ENCODE assay signal across 12 cellular contexts in genomic region chr10:69439350-69439739, GRCh38. TPM values are rescaled to one million over a fixed set of nuclear protein-coding genes. Genes with fewer than 3 reads are reported as not detected.
DNase-seq lines count a peak whose midpoint lies in the region; ATAC-seq, FAIRE-seq and TF ChIP-seq lines count a peak whose summit lies in the region.
"Had no signal": no experiment of that assay in that cellular context is flagged by ENCODE, and none has a peak within 500 bp of the region (broad histone marks: within the 10 kb centered on the region; RNA-seq: fewer than 3 reads in every experiment).

No MANE protein-coding gene starts in this region.

- POLR2A ChIA-PET in CD4-positive, alpha-beta memory T cell (lab: Charles Lee; ENCODE audit: partially characterized antibody), result interaction anchor here (1.2 kb wide), 1 partner anchor 15 kb away, joined by 3 read pairs; no protein-coding TSS in a partner anchor

- H3K4me1 Mint-ChIP-seq in CD4-positive, alpha-beta memory T cell, result no peaks in the 10 kb centered on the region

- CTCF ChIA-PET in CD4-positive, alpha-beta memory T cell (lab: Charles Lee; ENCODE audit: partially characterized antibody), result interaction anchor here (1.2 to 1.5 kb wide), 2 partner anchors 11 to 68 kb away, joined by 3 to 5 read pairs; no protein-coding TSS in a partner anchor

- no peaks in the 10 kb centered on the region for H3K36me3 Mint-ChIP-seq in CD4-positive, alpha-beta memory T cell

- FAIRE-seq in GM12892 (lab: Jason Lieb, UNC), result no peak
- FAIRE-seq: astrocyte had no signal

- H3K36me3 ChIP-seq in left ventricle myocardium inferior (no peaks in the 10 kb centered on the region), right atrium auricular region (no peaks in the 10 kb centered on the region), uterus (no peaks in the 10 kb centered on the region)
- H3K36me3 ChIP-seq in CD4-positive, alpha-beta memory T cell (ENCODE audit: insufficient read depth, low read length), result no peaks in the 10 kb centered on the region
- H3K36me3 ChIP-seq: BE2C had no signal

- H3K27me3 ChIP-seq in left ventricle myocardium inferior (ENCODE audit: low read depth), result no peaks in the 10 kb centered on the region
- H3K27me3 ChIP-seq in right atrium auricular region, result no peaks in the 10 kb centered on the region
- no peaks in the 10 kb centered on the region for H3K27me3 ChIP-seq in uterus
- H3K27me3 ChIP-seq in CD4-positive, alpha-beta memory T cell (ENCODE audit: insufficient read depth, low read length), result no peaks in the 10 kb centered on the region
- H3K27me3 ChIP-seq: BE2C had no signal

- intact Hi-C loops in left ventricle myocardium inferior (cut with micrococcal nuclease), result no loop called here
- intact Hi-C loops in lower leg skin (cut with DNase I; ENCODE audit: low total_unique reads), result no loop called here
- intact Hi-C loops in uterus (cut with DNase I; ENCODE audit: low total_unique reads), result no loop called here
- intact Hi-C loops in CD4-positive, alpha-beta memory T cell (cut with micrococcal nuclease), result no loop called here

- no peak for ATAC-seq in GM19467 (IDR thresholded peaks at IDR 0.05; ENCODE audit: unreplicated experiment)

- no peak for TF ChIP-seq POLR2A in lower leg skin (IDR thresholded peaks at IDR 0.05)
- TF ChIP-seq POLR2A in uterus (IDR thresholded peaks at IDR 0.05), result no peak
- TF ChIP-seq POLR2A in GM12892 (IDR thresholded peaks at IDR 0.05; ENCODE audit: low read depth, low read length), result no peak

- H3K4me3 Mint-ChIP-seq in CD4-positive, alpha-beta memory T cell, result no peak overlapping the region

- H3K4me1 ChIP-seq in left ventricle myocardium inferior, result peaks cover 28% of the 10 kb centered on the region
- peaks cover 0 to 21% of the 10 kb centered on the region in 2 donors for H3K4me1 ChIP-seq in right atrium auricular region
- H3K4me1 ChIP-seq in uterus, result peaks cover 0 to 11% of the 10 kb centered on the region in 2 donors
- H3K4me1 ChIP-seq in CD4-positive, alpha-beta memory T cell (ENCODE audit: insufficient read depth, low read length), result no peaks in the 10 kb centered on the region

- peaks cover 2 to 11% of the 10 kb centered on the region in 2 donors for H3K27me3 Mint-ChIP-seq in CD4-positive, alpha-beta memory T cell

- H3K4me3 ChIP-seq in left ventricle myocardium inferior (no peak overlapping the region), right atrium auricular region (no peak overlapping the region), lower leg skin (ENCODE audit: low read depth, poor library complexity, severe bottlenecking) (no peak overlapping the region), uterus (no peak overlapping the region)
- no peak overlapping the region for H3K4me3 ChIP-seq in CD4-positive, alpha-beta memory T cell (ENCODE audit: low read length in 2 of 2)

- TF ChIP-seq CTCF in left ventricle myocardium inferior (IDR thresholded peaks at IDR 0.05; ENCODE audit: borderline replicate concordance) (no peak), right atrium auricular region (IDR thresholded peaks at IDR 0.05) (no peak), lower leg skin (IDR thresholded peaks at IDR 0.05) (no peak), uterus (IDR thresholded peaks at IDR 0.05) (no peak)

- no peaks in the 10 kb centered on the region for H3K9me3 ChIP-seq in left ventricle myocardium inferior (replicated peaks)
- no peaks in the 10 kb centered on the region for H3K9me3 ChIP-seq in right atrium auricular region
- no peaks in the 10 kb centered on the region for H3K9me3 ChIP-seq in uterus
- H3K9me3 ChIP-seq in CD4-positive, alpha-beta memory T cell (ENCODE audit: control insufficient read depth in 1 of 2, low read length in 2 of 2), result no peaks in the 10 kb centered on the region
- H3K9me3 ChIP-seq: BE2C had no signal

- no peak for DNase-seq in left ventricle myocardium inferior
- DNase-seq in right atrium auricular region (ENCODE audit: low spot score), result no peak
- DNase-seq in anterior cingulate cortex (lab: John Stamatoyannopoulos, UW), result peak in 40 of 58 donors; percentile 10 to 80 (median 37)
- peak; percentile 63 to 86 for DNase-seq in lower leg skin (ENCODE audit: low spot score in 2 of 2)
- peak; percentile 45 to 54 for DNase-seq in uterus
- no peak for DNase-seq in GM12892 (ENCODE audit: insufficient read length)
- no peak for DNase-seq in CD4-positive, alpha-beta memory T cell
- DNase-seq: activated CD4-positive, alpha-beta T cell treated with anti-CD3 and anti-CD28 coated beads for 4 hours; BE2C; NCI-H2227 treated with DMSO at 0.1 percent for 48 hours had no signal

- peak overlapping the region; percentile 79 for H3K27ac ChIP-seq in left ventricle myocardium inferior (replicated peaks)
- H3K27ac ChIP-seq in right atrium auricular region, result no peak overlapping the region
- H3K27ac ChIP-seq in uterus, result peak overlapping the region; percentile 68 to 71
- no peak overlapping the region for H3K27ac ChIP-seq in CD4-positive, alpha-beta memory T cell (ENCODE audit: low read depth, low read length)

- WGBS in lower leg skin, 2 donors, result 12 to 15% methylated on average over 2 to 5 of the region's 5 CpGs

- H3K9me3 Mint-ChIP-seq in CD4-positive, alpha-beta memory T cell, result no peaks in the 10 kb centered on the region

- H3K27ac Mint-ChIP-seq in CD4-positive, alpha-beta memory T cell, result no peak overlapping the region

RNA-seq across cellular contexts. Expression of gene TSPAN15, which starts 11.9 kb away (rescaled TPM):
- total RNA-seq in left ventricle myocardium inferior (6.8 TPM), right atrium auricular region (1 to 10 TPM; 6.6 to 7.7 TPM), lower leg skin (10 to 100 TPM in 3 of 4 donors, 1 to 10 TPM in 1; 5.9 to 47.7 (median 13.0) TPM), uterus (10 to 100 TPM; 17.2 to 58.1 (median 24.4) TPM)
- polyA plus RNA-seq in GM12892 (2012; ENCODE audit: missing spikeins), result 2.2 TPM
- total RNA-seq in CD4-positive, alpha-beta memory T cell, result 1 to 10 TPM; 2.4 to 2.8 TPM
- 10 to 100 TPM; 15.9 to 18.1 TPM for polyA plus RNA-seq in CD4-positive, alpha-beta memory T cell

RNA-seq across cellular contexts. Expression of gene TACR2, which starts 22.6 kb away (rescaled TPM):
- total RNA-seq in left ventricle myocardium inferior (not detected), right atrium auricular region (under 1 TPM; 0.24 to 0.41 TPM), lower leg skin (1 to 10 TPM in 2 of 4 donors, under 1 TPM in 1, not detected in 1; 0.29 to 1.8 (median 1.7) TPM), uterus (10 to 100 TPM in 2 of 4 donors, 1 to 10 TPM in 1, under 1 TPM in 1; 0.28 to 35.0 (median 13.8) TPM)
- 0.45 TPM for polyA plus RNA-seq in GM12892 (2012; ENCODE audit: missing spikeins)
- total RNA-seq in CD4-positive, alpha-beta memory T cell, result under 1 TPM in 1 of 2 experiments, not detected in 1; 0.19 TPM
- under 1 TPM in 1 of 2 donors, not detected in 1; 0.17 TPM for polyA plus RNA-seq in CD4-positive, alpha-beta memory T cell
- total RNA-seq: astrocyte had no signal

Comparison
In these comparisons a context has a peak if more than half of its experiments do, and no peak if none do; other contexts are left out.
1. H3K27ac ChIP-seq: peak in left ventricle myocardium inferior (single experiment) and uterus (2 of 2); none in right atrium auricular region (0 of 2) and CD4-positive, alpha-beta memory T cell (single experiment).
2. DNase-seq: peak in anterior cingulate cortex (40 of 58), lower leg skin (2 of 2) and uterus (2 of 2); none in left ventricle myocardium inferior (single experiment), right atrium auricular region (single experiment), GM12892 (single experiment) and CD4-positive, alpha-beta memory T cell (0 of 5).